ENCODE assay signal across 20 cellular contexts in genomic region chr10:112210672-112211071, GRCh38.
"Had no signal": no experiment of that assay in that cellular context is flagged by ENCODE, and none has a peak within 500 bp of the region (broad histone marks: within the 10 kb centered on the region; RNA-seq: fewer than 3 reads in every experiment).

No MANE protein-coding gene starts in this region.

- DNase-seq: effector CD4-positive, alpha-beta T cell; gastrocnemius medialis; immature natural killer cell; kidney; left colon; left ventricle myocardium superior; mesendoderm; naive thymus-derived CD4-positive, alpha-beta T cell; nephron progenitor cell; right cardiac atrium; stimulated activated CD4-positive, alpha-beta T cell treated with anti-CD3 and anti-CD28 coated beads, Interleukin-2, amount 100 ng/mL, for 48 hours; stimulated activated naive CD4-positive, alpha-beta T cell treated with Interleukin-2 at 50 U/mL for 16 hours; upper lobe of right lung had no signal

- H3K4me3 ChIP-seq: coronary artery, gastrocnemius medialis, lung, smooth muscle cell, suprapubic skin, tibial nerve, upper lobe of right lung, vagina had no signal

- H3K27ac ChIP-seq: gastrocnemius medialis, neutrophil, suprapubic skin, tibial nerve, upper lobe of right lung, vagina had no signal

- H3K4me1 ChIP-seq: tibial nerve, upper lobe of right lung, vagina had no signal

- H3K9me3 ChIP-seq: gastrocnemius medialis, neutrophil, suprapubic skin, tibial nerve, upper lobe of right lung, vagina had no signal

- H3K36me3 ChIP-seq: gastrocnemius medialis, neutrophil, suprapubic skin, tibial nerve, upper lobe of right lung, vagina had no signal

- H3K27me3 ChIP-seq: gastrocnemius medialis, suprapubic skin, tibial nerve, vagina had no signal
